ENCODE assay signal across 25 cellular contexts in the genomic region with DNA sequence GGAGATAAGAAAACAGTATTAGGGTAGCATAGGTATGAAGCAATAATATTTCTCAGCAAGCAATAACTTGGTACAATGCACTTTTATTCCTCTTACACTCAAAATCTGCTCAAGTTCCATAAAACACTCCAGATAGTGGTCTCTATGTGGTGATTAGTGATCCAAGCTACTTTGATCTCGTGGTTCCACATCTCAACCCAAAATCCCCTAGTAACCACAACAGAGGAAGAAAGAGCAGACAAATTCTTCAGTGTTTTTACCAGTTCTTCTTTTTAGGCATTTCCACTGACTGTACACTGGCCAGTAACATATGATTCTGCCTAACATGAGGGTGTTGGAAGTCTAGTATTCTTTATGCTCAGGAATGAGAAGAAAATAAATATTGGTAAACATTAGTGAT.
DNase-seq lines count a peak whose midpoint lies in the region; ATAC-seq, FAIRE-seq and TF ChIP-seq lines count a peak whose summit lies in the region.
"Had no signal": no experiment of that assay in that cellular context is flagged by ENCODE, and none has a peak within 500 bp of the region (broad histone marks: within the 10 kb centered on the region; RNA-seq: fewer than 3 reads in every experiment).

No MANE protein-coding gene starts in this region.

- H3K27me3 ChIP-seq in HepG2 (ENCODE audit: control insufficient read depth in 1 of 2, insufficient read depth in 2 of 2, low read length in 2 of 2) = no peaks in the 10 kb centered on the region
- no peaks in the 10 kb centered on the region for H3K27me3 ChIP-seq in right lobe of liver
- H3K27me3 ChIP-seq: BE2C, MG63, SJSA1 had no signal

- H3K27ac ChIP-seq in HepG2 (ENCODE audit: extremely low read length, insufficient read depth, low read length) (no peak overlapping the region), right lobe of liver (no peak overlapping the region)
- H3K27ac ChIP-seq: PC-9, SJSA1 had no signal

- H3K4me3 Mint-ChIP-seq in stimulated activated naive B cell treated with anti-CD40 and anti-IgM and Interleukin-4, amounts not matched to agents 10 μg/mL and 1 μg/mL and 100 μg/mL, for 72 hours = no peak overlapping the region
- H3K4me3 Mint-ChIP-seq: CD14-positive monocyte, T-cell had no signal

- no peaks in the 10 kb centered on the region for H3K79me2 ChIP-seq in HepG2 (ENCODE audit: insufficient read depth, low read length)

- H3K9me3 Mint-ChIP-seq in stimulated activated naive B cell treated with anti-CD40 and anti-IgM and Interleukin-4, amounts not matched to agents 10 μg/mL and 1 μg/mL and 100 μg/mL, for 72 hours = peaks cover 3 to 13% of the 10 kb centered on the region in 2 donors

- DNase-seq in HepG2 (ENCODE audit: low spot score) (no peak), right lobe of liver (no peak), MV-4-11 (lab: John Stamatoyannopoulos, UW) (peak; percentile 80), astrocyte of the spinal cord (ENCODE audit: low read depth, low spot score) (peak; percentile 9), SIG-M5 (lab: John Stamatoyannopoulos, UW) (no peak)
- DNase-seq in stimulated activated naive B cell treated with anti-CD40 and anti-IgM and Interleukin-4, amounts not matched to agents 10 μg/mL and 1 μg/mL and 100 μg/mL, for 72 hours = no peak
- DNase-seq in stimulated activated CD4-positive, alpha-beta T cell treated with anti-CD3 and anti-CD28 coated beads, Interleukin-2, amount 100 ng/mL, for 48 hours = no peak
- DNase-seq: 8988T, ACHN, BE2C, Calu3, DMS79 treated with DMSO at 0.1 percent for 48 hours, KBM-7, MG63, NCI-H2029, NCI-H446, NCI-H524 treated with DMSO at 0.1 percent for 48 hours, NCI-H774, PC-9, T-cell had no signal

- TF ChIP-seq POLR2A in HepG2 (IDR thresholded peaks at IDR 0.05; ENCODE audit: insufficient read depth in 1 of 2, low read depth in 2 of 2, low read length in 2 of 2) (no peak), right lobe of liver (IDR thresholded peaks at IDR 0.05) (no peak)

- H3K36me3 ChIP-seq in HepG2 (replicated peaks in 1 of 2; ENCODE audit: control insufficient read depth in 1 of 2, insufficient read depth in 2 of 2, low read length in 2 of 2) = no peaks in the 10 kb centered on the region
- no peaks in the 10 kb centered on the region for H3K36me3 ChIP-seq in right lobe of liver
- H3K36me3 ChIP-seq: BE2C, MG63, SJSA1 had no signal

- POLR2A ChIA-PET in HepG2 (lab: Yijun Ruan, JAX) = no interaction called here

- no peaks in the 10 kb centered on the region for H3K27me3 Mint-ChIP-seq in stimulated activated naive B cell treated with anti-CD40 and anti-IgM and Interleukin-4, amounts not matched to agents 10 μg/mL and 1 μg/mL and 100 μg/mL, for 72 hours
- H3K27me3 Mint-ChIP-seq: T-cell had no signal

- no TSS peak for BruUV-seq in HepG2 (replicated peaks; lab: Mats Ljungman, UMichigan)

- ATAC-seq in HepG2 = no peak
- ATAC-seq in right lobe of liver = no peak
- peak; percentile 52 to 69 for ATAC-seq in stimulated activated naive B cell treated with anti-CD40 and anti-IgM and Interleukin-4, amounts not matched to agents 10 μg/mL and 1 μg/mL and 100 μg/mL, for 72 hours (replicated peaks)
- no peak for ATAC-seq in GM21737 (IDR thresholded peaks at IDR 0.05; ENCODE audit: unreplicated experiment)
- ATAC-seq: Right ventricle myocardium inferior, T-cell had no signal

- no peak for TF ChIP-seq CTCF in HepG2 (CRISPR knock-in tag; IDR thresholded peaks at IDR 0.05)
- TF ChIP-seq CTCF in right lobe of liver (IDR thresholded peaks at IDR 0.05) = no peak
- TF ChIP-seq CTCF in astrocyte of the spinal cord (IDR thresholded peaks at IDR 0.05; ENCODE audit: low read depth, low read length) = no peak

- H3K9me3 ChIP-seq in HepG2 (ENCODE audit: low read length) (no peaks in the 10 kb centered on the region), right lobe of liver (no peaks in the 10 kb centered on the region)
- H3K9me3 ChIP-seq: BE2C, MG63, SJSA1 had no signal

- CTCF ChIA-PET in HepG2 (lab: Yijun Ruan, JAX; ENCODE audit: low intra/inter-chr PET ratio, low total read pairs) = no interaction called here

- H3K9ac ChIP-seq in HepG2 (ENCODE audit: insufficient read depth, low read depth, low read length) = no peak overlapping the region

- no peak for FAIRE-seq in HepG2 (lab: Jason Lieb, UNC)
- FAIRE-seq: GM18507 had no signal

- no peaks in the 10 kb centered on the region for H3K36me3 Mint-ChIP-seq in stimulated activated naive B cell treated with anti-CD40 and anti-IgM and Interleukin-4, amounts not matched to agents 10 μg/mL and 1 μg/mL and 100 μg/mL, for 72 hours
- H3K36me3 Mint-ChIP-seq: CD14-positive monocyte, T-cell had no signal

- no peak overlapping the region for H2AFZ ChIP-seq in HepG2 (ENCODE audit: low read length)
- H2AFZ ChIP-seq: PC-9 had no signal

- H3K4me3 ChIP-seq in HepG2 (replicated peaks in 1 of 3; ENCODE audit: insufficient read depth in 1 of 3, low read depth in 2 of 3, low read length in 3 of 3) (no peak overlapping the region), right lobe of liver (no peak overlapping the region), astrocyte of the spinal cord (ENCODE audit: low read depth, low read length) (no peak overlapping the region)
- H3K4me3 ChIP-seq: MG63, PC-9, SJSA1 had no signal

- TF ChIP-seq RAD21 in HepG2 (CRISPR knock-in tag; IDR thresholded peaks at IDR 0.05) = no peak

- WGBS in HepG2 (ENCODE audit: low lambda C conversion rate) = 0% methylated on average over 1 of the region's 1 CpG
- WGBS in right lobe of liver (ENCODE audit: insufficient coverage, low coverage, low lambda C conversion rate, missing lambda C conversion rate) = 23% methylated on average over 1 of the region's 1 CpG

- H3K4me1 Mint-ChIP-seq in stimulated activated naive B cell treated with anti-CD40 and anti-IgM and Interleukin-4, amounts not matched to agents 10 μg/mL and 1 μg/mL and 100 μg/mL, for 72 hours = no peaks in the 10 kb centered on the region
- H3K4me1 Mint-ChIP-seq: CD14-positive monocyte, T-cell had no signal

- TF ChIP-seq EP300 in HepG2 (IDR thresholded peaks at IDR 0.05; ENCODE audit: low read depth in 2 of 2, low read length in 2 of 2) = no peak
- TF ChIP-seq EP300 in HepG2 (CRISPR knock-in tag; IDR thresholded peaks at IDR 0.05; ENCODE audit: borderline replicate concordance) = no peak

- in situ Hi-C loops in HepG2 (cut with HindIII; ENCODE audit: extremely low pct_ligation_motif_present, low pct_unique_long_range_greater_than_20kb) = no loop called here
- in situ Hi-C loops in astrocyte of the spinal cord (cut with HindIII; ENCODE audit: low sequenced_read_pairs) = no loop called here

- H4K20me1 ChIP-seq in HepG2 (ENCODE audit: insufficient read depth, low read length) = no peaks in the 10 kb centered on the region

- H3K4me1 ChIP-seq in HepG2 (ENCODE audit: insufficient read depth, low read length) (no peaks in the 10 kb centered on the region), right lobe of liver (no peaks in the 10 kb centered on the region)
- H3K4me1 ChIP-seq: BE2C, SJSA1 had no signal

- H3K4me2 ChIP-seq in HepG2 (ENCODE audit: low read depth, low read length) = no peak overlapping the region
- H3K4me2 ChIP-seq: PC-9 had no signal

- H3K27ac Mint-ChIP-seq in stimulated activated naive B cell treated with anti-CD40 and anti-IgM and Interleukin-4, amounts not matched to agents 10 μg/mL and 1 μg/mL and 100 μg/mL, for 72 hours = no peak overlapping the region
- H3K27ac Mint-ChIP-seq: CD14-positive monocyte, T-cell had no signal

- intact Hi-C loops in HepG2 (cut with micrococcal nuclease; ENCODE audit: unreplicated experiment) = no loop called here
- intact Hi-C loops in right lobe of liver (cut with DNase I) = no loop called here

TF ChIP-seq in HepG2, 621 proteins besides CTCF, POLR2A, EP300 and RAD21:
- TF ChIP-seq ETV6 (CRISPR knock-in tag; conservative IDR thresholded peaks at IDR 0.05) (no peak), CEBPB (IDR thresholded peaks at IDR 0.05; ENCODE audit: borderline replicate concordance, low read depth, low read length) (peak; percentile 26; the same call in 1 of the 2 replicates), ZSCAN22 (CRISPR knock-in tag; IDR thresholded peaks at IDR 0.05) (no peak)

Comparison
In these comparisons a context has a peak if more than half of its experiments do, and no peak if none do; other contexts are left out.
1. ATAC-seq: peak in stimulated activated naive B cell treated with anti-CD40 and anti-IgM and Interleukin-4, amounts not matched to agents 10 μg/mL and 1 μg/mL and 100 μg/mL, for 72 hours (2 of 2); none in HepG2 (single experiment), right lobe of liver (0 of 4) and GM21737 (single experiment).
2. DNase-seq: peak in MV-4-11 (single experiment) and astrocyte of the spinal cord (single experiment); none in HepG2 (single experiment), right lobe of liver (0 of 3), stimulated activated naive B cell treated with anti-CD40 and anti-IgM and Interleukin-4, amounts not matched to agents 10 μg/mL and 1 μg/mL and 100 μg/mL, for 72 hours (single experiment), SIG-M5 (single experiment) and stimulated activated CD4-positive, alpha-beta T cell treated with anti-CD3 and anti-CD28 coated beads, Interleukin-2, amount 100 ng/mL, for 48 hours (0 of 2).